ENCODE assay signal across 13 cellular contexts in genomic region chr9:80679920-80680319, GRCh38.
DNase-seq lines count a peak whose midpoint lies in the region; TF ChIP-seq lines count a peak whose summit lies in the region.
"Had no signal": no experiment of that assay in that cellular context is flagged by ENCODE, and none has a peak within 500 bp of the region (broad histone marks: within the 10 kb centered on the region; RNA-seq: fewer than 3 reads in every experiment).

No MANE protein-coding gene starts in this region.

- H3K9ac ChIP-seq in neural progenitor cell (no peak overlapping the region), smooth muscle cell (ENCODE audit: low read depth) (no peak overlapping the region)

- H3K9me3 ChIP-seq in neural progenitor cell (ENCODE audit: low read depth) (no peaks in the 10 kb centered on the region), smooth muscle cell (replicated peaks; ENCODE audit: low read depth) (no peaks in the 10 kb centered on the region)
- H3K9me3 ChIP-seq: Caco-2 had no signal

- TF ChIP-seq CTCF in choroid plexus epithelial cell (conservative IDR thresholded peaks at IDR 0.05; ENCODE audit: low read depth, low read length) (no peak), neural progenitor cell (IDR thresholded peaks at IDR 0.05) (no peak), smooth muscle cell (IDR thresholded peaks at IDR 0.05; ENCODE audit: borderline replicate concordance, insufficient read depth, poor library complexity, severe bottlenecking) (no peak), GM20000 (IDR thresholded peaks at IDR 0.05; ENCODE audit: extremely low read depth, missing control alignments) (no peak)

- H3K4me1 ChIP-seq in neural progenitor cell (peaks cover 3% of the 10 kb centered on the region), smooth muscle cell (ENCODE audit: low read depth) (no peaks in the 10 kb centered on the region)
- H3K4me1 ChIP-seq: Caco-2 had no signal

- no peaks in the 10 kb centered on the region for H3K36me3 Mint-ChIP-seq in neural progenitor cell

- no peaks in the 10 kb centered on the region for H3K27me3 ChIP-seq in neural progenitor cell
- H3K27me3 ChIP-seq in smooth muscle cell (ENCODE audit: low read depth), result no peaks in the 10 kb centered on the region

- H4K20me1 ChIP-seq in neural progenitor cell (ENCODE audit: low read depth) (no peaks in the 10 kb centered on the region), smooth muscle cell (ENCODE audit: low read depth) (no peaks in the 10 kb centered on the region)

- H3K27ac Mint-ChIP-seq in neural progenitor cell, result no peak overlapping the region
- H3K27ac Mint-ChIP-seq: CD4-positive, alpha-beta T cell; GM23338; IgD-negative memory B cell had no signal

- H3K4me3 Mint-ChIP-seq in neural progenitor cell, result no peak overlapping the region
- H3K4me3 Mint-ChIP-seq: CD4-positive, alpha-beta T cell; GM23338; IgD-negative memory B cell had no signal

- H3K79me2 ChIP-seq in neural progenitor cell (ENCODE audit: low read depth) (no peaks in the 10 kb centered on the region), smooth muscle cell (ENCODE audit: low read depth) (no peaks in the 10 kb centered on the region)

- H3K4me3 ChIP-seq in choroid plexus epithelial cell (ENCODE audit: low read depth, low read length) (no peak overlapping the region), neural progenitor cell (no peak overlapping the region), smooth muscle cell (no peak overlapping the region)
- H3K4me3 ChIP-seq: GM23338 had no signal

- H3K27ac ChIP-seq in neural progenitor cell (no peak overlapping the region), smooth muscle cell (ENCODE audit: low read depth) (peak overlapping the region; percentile 82)
- H3K27ac ChIP-seq: C4-2B had no signal

- H2AFZ ChIP-seq in neural progenitor cell (replicated peaks) (no peak overlapping the region), smooth muscle cell (ENCODE audit: low read depth) (no peak overlapping the region)
- H2AFZ ChIP-seq: GM23338 had no signal

- H3K9me3 Mint-ChIP-seq in neural progenitor cell, result no peaks in the 10 kb centered on the region
- H3K9me3 Mint-ChIP-seq: GM23338, IgD-negative memory B cell had no signal

- DNase-seq in SK-N-DZ (ENCODE audit: low spot score) (peak; percentile 20), choroid plexus epithelial cell (ENCODE audit: low read depth) (peak; percentile 2), neural progenitor cell (ENCODE audit: low spot score) (peak; percentile 10), smooth muscle cell (lab: John Stamatoyannopoulos, UW; ENCODE audit: unreplicated experiment) (no peak), GM20000 (ENCODE audit: low spot score) (no peak), iPS-NIHi7 (ENCODE audit: extremely low spot score) (no peak)
- DNase-seq: AML-193; Caco-2; CD4-positive, alpha-beta T cell; HCEC 1CT had no signal

- H3K36me3 ChIP-seq in neural progenitor cell (no peaks in the 10 kb centered on the region), smooth muscle cell (ENCODE audit: low read depth) (no peaks in the 10 kb centered on the region)

- no peaks in the 10 kb centered on the region for H3F3A ChIP-seq in neural progenitor cell (ENCODE audit: low read depth)
- no peaks in the 10 kb centered on the region for H3F3A ChIP-seq in smooth muscle cell (ENCODE audit: low read depth)

- H3K4me2 ChIP-seq in neural progenitor cell (no peak overlapping the region), smooth muscle cell (peak overlapping the region; percentile 29)
- H3K4me2 ChIP-seq: GM23338 had no signal

- H3K4me1 Mint-ChIP-seq in neural progenitor cell, result no peaks in the 10 kb centered on the region
- H3K4me1 Mint-ChIP-seq: GM23338 had no signal

- H3K27me3 Mint-ChIP-seq in neural progenitor cell (ENCODE audit: insufficient read depth, low read depth), result no peaks in the 10 kb centered on the region
- H3K27me3 Mint-ChIP-seq: CD4-positive, alpha-beta T cell; IgD-negative memory B cell had no signal

Comparison
In these comparisons a context has a peak if more than half of its experiments do, and no peak if none do; other contexts are left out.
1. DNase-seq: peak in SK-N-DZ (single experiment), choroid plexus epithelial cell (single experiment) and neural progenitor cell (single experiment); none in smooth muscle cell (single experiment), GM20000 (single experiment) and iPS-NIHi7 (single experiment).